17 cellular contexts compared by ENCODE assay signal in the genomic region with DNA sequence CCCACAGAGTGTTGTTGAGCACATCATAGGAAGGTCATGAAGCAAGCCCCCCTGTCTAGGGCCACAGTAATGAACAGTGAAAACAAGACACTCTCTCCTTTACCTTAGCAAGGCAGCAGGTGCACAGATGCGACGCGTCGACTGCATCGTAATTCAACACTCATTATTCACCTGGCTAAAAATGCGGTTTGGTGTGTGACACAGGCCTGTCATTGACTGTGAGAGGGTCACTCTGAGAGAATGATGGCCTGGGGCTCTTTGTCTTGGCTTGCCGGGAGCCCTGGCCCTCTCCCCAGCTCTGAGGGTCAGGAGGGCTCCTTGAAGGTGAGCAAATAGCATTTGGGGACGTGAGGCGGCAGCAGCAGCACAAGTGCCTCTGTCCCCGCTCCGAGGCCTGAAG. TPM values are rescaled to one million over a fixed set of nuclear protein-coding genes. Genes with fewer than 3 reads are reported as not detected.
DNase-seq lines count a peak whose midpoint lies in the region; ATAC-seq and TF ChIP-seq lines count a peak whose summit lies in the region.
"Had no signal": no experiment of that assay in that cellular context is flagged by ENCODE, and none has a peak within 500 bp of the region (broad histone marks: within the 10 kb centered on the region; RNA-seq: fewer than 3 reads in every experiment).

No MANE protein-coding gene starts in this region.

- H3K9ac ChIP-seq in IMR-90 (ENCODE audit: low read depth, low read length) (no peak overlapping the region), muscle layer of colon (ENCODE audit: low read length) (no peak overlapping the region)
- H3K9ac ChIP-seq: KMS-11 had no signal

- H3K18ac ChIP-seq in IMR-90 (ENCODE audit: low read depth, low read length), result no peak overlapping the region

- 0 out of 2 replicates have a peak overlapping the region, but pooled peaks have one; percentile 2 for H2BK120ac ChIP-seq in IMR-90 (ENCODE audit: low read depth, low read length)

- H4K8ac ChIP-seq in IMR-90 (ENCODE audit: low read depth in 2 of 2, low read length in 2 of 2), result peak overlapping the region in 1 of 2 experiments; percentile 48; a peak in 1 of 4 replicates

- H3K56ac ChIP-seq in IMR-90 (ENCODE audit: extremely low read depth, insufficient read depth, low read length), result no peak overlapping the region

- H2AFZ ChIP-seq in IMR-90 (replicated peaks; ENCODE audit: low read length, poor library complexity), result no peak overlapping the region

- no peak overlapping the region for H2BK20ac ChIP-seq in IMR-90 (ENCODE audit: low read depth, low read length)

- TF ChIP-seq RAD21 in IMR-90 (IDR thresholded peaks at IDR 0.05; ENCODE audit: low read length), result no peak

- H3K36me3 ChIP-seq in IMR-90 (ENCODE audit: control insufficient read depth, insufficient read depth, low read length), result peaks cover 9% of the 10 kb centered on the region
- no peaks in the 10 kb centered on the region; the same call in 1 of the 2 replicates for H3K36me3 ChIP-seq in SJCRH30
- H3K36me3 ChIP-seq in muscle layer of colon (ENCODE audit: insufficient read depth, low read length), result no peaks in the 10 kb centered on the region
- H3K36me3 ChIP-seq: spleen had no signal

- in situ Hi-C loops in IMR-90 (cut with MboI; ENCODE audit: low sequenced_read_pairs), result loop anchor here (5.0 kb wide), 1 partner anchor 40 kb away; no protein-coding TSS in a partner anchor
- in situ Hi-C loops in ACHN (cut with HindIII; ENCODE audit: low pct_ligation_motif_present, low pct_unique_long_range_greater_than_20kb, low sequenced_read_pairs), result no loop called here

- H4K91ac ChIP-seq in IMR-90 (ENCODE audit: insufficient read depth, low read depth, low read length), result no peak overlapping the region; the same call in 1 of the 2 replicates

- H3K23ac ChIP-seq in IMR-90 (ENCODE audit: low read depth, low read length), result peak overlapping the region; percentile 56

- no peak overlapping the region for H2BK5ac ChIP-seq in IMR-90 (ENCODE audit: low read depth, low read length, poor library complexity, severe bottlenecking)

- H4K5ac ChIP-seq in IMR-90 (ENCODE audit: low read depth, low read length), result no peak overlapping the region

- H3K4ac ChIP-seq in IMR-90 (ENCODE audit: low read depth, low read length), result peak overlapping the region; percentile 21; the same call in 1 of the 2 replicates

- WGBS in IMR-90 (ENCODE audit: extremely low coverage in 2 of 2, insufficient read length in 1 of 2), 2 experiments, result no CpG with 5 or more reads among the region's 11 CpGs

- DNase-seq in AG04450 (ENCODE audit: low read depth, low spot score), result no peak
- no peak for DNase-seq in IMR-90
- DNase-seq in SJCRH30, result no peak
- no peak for DNase-seq in HCEC 1CT
- no peak for DNase-seq in ACHN
- no peak for DNase-seq in stimulated activated naive CD4-positive, alpha-beta T cell treated with Interleukin-2 at 50 U/mL for 16 hours (lab: John Stamatoyannopoulos, UW)
- DNase-seq: activated B cell treated with CpG ODN at 0.5 μM for 24 hours; activated naive CD4-positive, alpha-beta T cell treated with anti-CD3 and anti-CD28 coated beads, Interleukin-2, amount 50 U/mL, for 16 hours; effector memory CD4-positive, alpha-beta T cell; foreskin keratinocyte; PC-3; spleen; SW 1271 had no signal

- dilution Hi-C loops in IMR-90 (cut with HindIII; ENCODE audit: low sequenced_read_pairs, unreplicated experiment), result no loop called here

- peaks cover 33% of the 10 kb centered on the region for H4K20me1 ChIP-seq in IMR-90 (ENCODE audit: insufficient read depth, low read length)

- H3K9me3 ChIP-seq in AG04450 (ENCODE audit: control insufficient read depth, insufficient read depth, low read length) (no peaks in the 10 kb centered on the region), IMR-90 (ENCODE audit: control insufficient read depth, insufficient read depth, low read length) (no peaks in the 10 kb centered on the region), SJCRH30 (replicated peaks) (no peaks in the 10 kb centered on the region), muscle layer of colon (ENCODE audit: low read length) (no peaks in the 10 kb centered on the region)
- H3K9me3 ChIP-seq: spleen had no signal

- CTCF ChIA-PET in AG04450 (lab: Charles Lee) (no interaction called here), IMR-90 (lab: Yijun Ruan, JAX) (no interaction called here)

- no TSS peak for BruUV-seq in IMR-90 (replicated peaks; lab: Mats Ljungman, UMichigan)

- H2AK9ac ChIP-seq in IMR-90 (replicated peaks; ENCODE audit: low read depth, low read length, poor library complexity), result peak overlapping the region; percentile 50

- TF ChIP-seq CTCF in AG04450 (IDR thresholded peaks at IDR 0.05; ENCODE audit: low read depth, low read length), result no peak
- TF ChIP-seq CTCF in IMR-90 (conservative IDR thresholded peaks at IDR 0.05; ENCODE audit: low read depth, low read length), result no peak

- peak overlapping the region; percentile 46; the same call in 1 of the 2 replicates for H2AK5ac ChIP-seq in IMR-90 (ENCODE audit: low read depth, low read length)

- ATAC-seq in IMR-90 (ENCODE audit: low read depth) (no peak), HG03196 (IDR thresholded peaks at IDR 0.05; ENCODE audit: unreplicated experiment) (no peak)
- ATAC-seq: foreskin keratinocyte, HCT116, PC-3 had no signal

- TF ChIP-seq POLR2A in IMR-90 (IDR thresholded peaks at IDR 0.05; ENCODE audit: low read depth, low read length), result no peak

- POLR2A ChIA-PET in AG04450 (lab: Yijun Ruan, JAX), result no interaction called here
- POLR2A ChIA-PET in IMR-90 (lab: Charles Lee; ENCODE audit: unreplicated experiment), result no interaction called here

- peaks cover 40% of the 10 kb centered on the region for H3K9me1 ChIP-seq in IMR-90 (ENCODE audit: insufficient read depth, low read length)

- H3K79me1 ChIP-seq in IMR-90 (ENCODE audit: low read depth in 1 of 2, low read length in 2 of 2), result peaks cover 43 to 83% of the 10 kb centered on the region in 2 experiments

- H3K4me1 ChIP-seq in IMR-90 (ENCODE audit: control insufficient read depth, insufficient read depth, low read length) (peaks cover 64% of the 10 kb centered on the region), SJCRH30 (peaks cover 83% of the 10 kb centered on the region), muscle layer of colon (ENCODE audit: insufficient read depth, low read length) (peaks cover 83% of the 10 kb centered on the region)

- no peak overlapping the region for H3K14ac ChIP-seq in IMR-90 (replicated peaks; ENCODE audit: low read depth, low read length)

- H2BK15ac ChIP-seq in IMR-90 (ENCODE audit: low read depth, low read length), result no peak overlapping the region; the same call in 2 of the 3 replicates

- H3K4me2 ChIP-seq in IMR-90 (ENCODE audit: low read depth, low read length), result no peak overlapping the region
- H3K4me2 ChIP-seq: KMS-11 had no signal

- intact Hi-C loops in IMR-90 (cut with micrococcal nuclease), result loop anchor here (5.0 kb wide), 1 partner anchor 45 kb away; no protein-coding TSS in a partner anchor

- H3K27me3 ChIP-seq in AG04450 (ENCODE audit: control insufficient read depth, insufficient read depth, low read length), result no peaks in the 10 kb centered on the region
- no peaks in the 10 kb centered on the region for H3K27me3 ChIP-seq in IMR-90 (ENCODE audit: control insufficient read depth, insufficient read depth, low read length)
- H3K27me3 ChIP-seq in SJCRH30, result no peaks in the 10 kb centered on the region
- no peaks in the 10 kb centered on the region for H3K27me3 ChIP-seq in muscle layer of colon (ENCODE audit: control insufficient read depth in 1 of 2, insufficient read depth in 2 of 2, low read length in 2 of 2)
- H3K27me3 ChIP-seq: foreskin keratinocyte, spleen had no signal

- H3K27ac ChIP-seq in AG04450 (ENCODE audit: low read depth, low read length) (peak overlapping the region; percentile 31), IMR-90 (ENCODE audit: insufficient read depth, low read length) (no peak overlapping the region), SJCRH30 (peak overlapping the region; percentile 91), muscle layer of colon (ENCODE audit: low read depth, low read length) (peak overlapping the region; percentile 89)
- H3K27ac ChIP-seq: foreskin keratinocyte, KMS-11, spleen had no signal

- H3K4me3 ChIP-seq in AG04450 (ENCODE audit: low read depth, low read length) (no peak overlapping the region), IMR-90 (ENCODE audit: insufficient read depth, low read depth, low read length) (no peak overlapping the region), SJCRH30 (no peak overlapping the region), muscle layer of colon (ENCODE audit: low read depth in 1 of 2, low read length in 2 of 2) (no peak overlapping the region)
- H3K4me3 ChIP-seq: spleen had no signal

TF ChIP-seq in IMR-90, 13 proteins besides CTCF, POLR2A, EP300 and RAD21 (continues in another document):
- TF ChIP-seq, protein P1, sequence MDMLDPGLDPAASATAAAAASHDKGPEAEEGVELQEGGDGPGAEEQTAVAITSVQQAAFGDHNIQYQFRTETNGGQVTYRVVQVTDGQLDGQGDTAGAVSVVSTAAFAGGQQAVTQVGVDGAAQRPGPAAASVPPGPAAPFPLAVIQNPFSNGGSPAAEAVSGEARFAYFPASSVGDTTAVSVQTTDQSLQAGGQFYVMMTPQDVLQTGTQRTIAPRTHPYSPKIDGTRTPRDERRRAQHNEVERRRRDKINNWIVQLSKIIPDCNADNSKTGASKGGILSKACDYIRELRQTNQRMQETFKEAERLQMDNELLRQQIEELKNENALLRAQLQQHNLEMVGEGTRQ (IDR thresholded peaks at IDR 0.05; ENCODE audit: low read depth, low read length), result no peak
- TF ChIP-seq MAZ (IDR thresholded peaks at IDR 0.05; ENCODE audit: borderline replicate concordance, low read depth, low read length) (no peak), MXI1 (IDR thresholded peaks at IDR 0.05; ENCODE audit: borderline replicate concordance, low read depth, low read length) (no peak), CEBPB (IDR thresholded peaks at IDR 0.05; ENCODE audit: low read depth, low read length) (no peak), NFE2L2 (IDR thresholded peaks at IDR 0.05; ENCODE audit: low read depth, low read length) (no peak), SMC3 (IDR thresholded peaks at IDR 0.05; ENCODE audit: low read depth, low read length) (no peak), RCOR1 (IDR thresholded peaks at IDR 0.05; ENCODE audit: insufficient replicate concordance, low read length) (no peak), BHLHE40 (IDR thresholded peaks at IDR 0.05; ENCODE audit: low read depth, low read length) (no peak), CHD1 (IDR thresholded peaks at IDR 0.05; ENCODE audit: low read depth, low read length) (no peak)

RNA-seq across cellular contexts. Expression of a gene that starts 46.8 kb away (rescaled TPM):
- 16.7 and 20.3 TPM in 2 replicates for polyA plus RNA-seq in AG04450 (2011; rRNA removed)
- 28.6 and 31.8 TPM in 2 replicates for polyA minus RNA-seq in AG04450 (2011; rRNA and poly(A)+ RNA removed)
- 6.1 and 7.8 TPM in 2 replicates for total RNA-seq in IMR-90 (2012; rRNA removed)
- polyA plus RNA-seq in IMR-90 (2012; rRNA removed), result 20.4 and 22.9 TPM in 2 replicates
- polyA plus RNA-seq in IMR-90 (2012; cell fraction: cytosol; rRNA removed), result 15.8 and 28.1 TPM in 2 replicates
- 36.9 and 39.5 TPM in 2 replicates for polyA plus RNA-seq in IMR-90 (2012; cell fraction: nucleus; rRNA removed; ENCODE audit: low replicate concordance)
- total RNA-seq in SJCRH30 (2014; rRNA removed; shearing (Covaris generic)), result 14.7 and 14.9 TPM in 2 replicates
